In the genomic region with DNA sequence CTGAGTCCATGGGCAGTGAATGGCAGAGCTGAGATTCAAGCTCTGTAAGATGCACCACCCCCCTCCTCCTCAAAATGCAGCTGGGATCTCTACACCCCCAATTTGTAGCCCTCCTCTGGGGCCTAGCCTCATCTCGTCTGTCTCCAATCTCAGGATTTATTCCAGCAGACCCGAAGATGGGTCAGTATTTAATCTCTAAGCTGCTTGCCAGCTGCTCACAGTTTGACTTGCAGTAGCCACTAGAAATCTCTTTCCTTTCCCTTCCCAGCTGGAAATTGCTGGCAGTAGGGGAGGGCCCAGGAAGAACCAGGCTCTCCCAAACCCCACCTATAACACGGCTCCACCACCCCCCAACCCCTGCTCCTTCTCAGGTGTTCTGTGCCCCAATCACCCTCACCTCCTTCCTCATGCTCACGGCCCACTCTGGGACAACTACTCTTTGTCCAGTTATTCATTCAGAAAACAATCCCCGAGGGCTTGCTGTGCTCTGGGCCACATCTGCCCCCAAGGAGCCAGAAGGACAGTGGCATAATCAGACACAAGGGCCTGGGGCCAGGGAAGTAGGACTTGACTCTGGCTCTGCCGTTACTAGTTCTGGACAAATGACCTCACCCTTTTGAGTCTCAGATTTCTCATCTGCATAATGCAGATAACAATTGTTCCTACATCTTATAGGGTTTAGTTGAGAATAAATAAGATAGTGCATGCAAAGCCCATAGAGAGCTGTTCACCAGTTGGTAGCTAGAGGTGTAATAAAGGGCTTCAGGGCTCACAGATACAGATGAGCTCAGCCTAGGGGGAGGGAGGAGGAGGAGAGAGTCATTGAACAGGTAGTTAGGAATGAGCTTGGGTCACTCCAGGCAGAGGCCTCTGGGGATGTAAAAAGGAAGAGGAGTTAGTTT, we compare ENCODE assay signal across 1 cellular context.
TF ChIP-seq lines count a peak whose summit lies in the region.

No MANE protein-coding gene starts in this region.

TF ChIP-seq in WTC11, 78 proteins besides CTCF, POLR2A, EP300 and RAD21 (continued from another document):
- TF ChIP-seq ARID4B (CRISPR knock-in tag; IDR thresholded peaks at IDR 0.05; ENCODE audit: borderline replicate concordance) = no peak
- TF ChIP-seq ELF4 (CRISPR knock-in tag; IDR thresholded peaks at IDR 0.05; ENCODE audit: low read depth) = no peak
- no peak for TF ChIP-seq SP1 (CRISPR knock-in tag; conservative IDR thresholded peaks at IDR 0.05)
- no peak for TF ChIP-seq IRF2 (CRISPR knock-in tag; IDR thresholded peaks at IDR 0.05; ENCODE audit: borderline replicate concordance, low read depth)
- no peak for TF ChIP-seq MAX (CRISPR knock-in tag; IDR thresholded peaks at IDR 0.05)
